ENCODE assay signal across 20 cellular contexts in the genomic region with DNA sequence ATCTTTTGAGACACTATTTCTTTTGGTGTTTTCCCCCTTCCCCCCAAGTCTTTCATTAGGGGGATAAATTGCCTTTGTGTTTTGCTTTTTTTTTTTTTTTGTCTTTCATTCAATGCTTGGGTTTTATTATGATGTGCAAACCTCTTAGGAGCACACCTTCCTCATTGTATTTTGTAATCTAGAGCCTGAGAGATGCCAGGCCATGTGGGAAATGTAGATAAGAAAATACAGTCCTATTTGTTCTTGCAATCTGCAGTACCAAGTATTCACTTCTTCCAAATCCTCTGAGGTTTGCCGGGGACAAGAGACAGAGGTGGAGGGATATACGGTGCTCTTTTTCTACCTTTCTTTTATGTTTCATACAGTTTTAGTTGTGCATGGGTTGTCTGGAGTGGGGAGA.
"Had no signal": no experiment of that assay in that cellular context is flagged by ENCODE, and none has a peak within 500 bp of the region (broad histone marks: within the 10 kb centered on the region; RNA-seq: fewer than 3 reads in every experiment).

No MANE protein-coding gene starts in this region.

- DNase-seq: hypothalamus; immature natural killer cell; kidney; left colon; left lung; mesendoderm; mucosa of descending colon; naive thymus-derived CD4-positive, alpha-beta T cell; ovary; right lobe of liver; stimulated activated CD4-positive, alpha-beta T cell treated with anti-CD3 and anti-CD28 coated beads, Interleukin-12 subunit alpha, Interleukin-12 subunit beta, amount 100 ng/mL, for 4 hours; stimulated activated CD4-positive, alpha-beta T cell treated with anti-CD3 and anti-CD28 coated beads, Interleukin-15, amount 100 ng/mL, for 24 hours; stimulated activated CD4-positive, alpha-beta T cell treated with anti-CD3 and anti-CD28 coated beads, Interleukin-2, amount 100 ng/mL, for 24 hours; stimulated activated CD4-positive, alpha-beta T cell treated with anti-CD3 and anti-CD28 coated beads, Interleukin-4, amount 100 ng/mL, for 1 hour; stimulated activated naive CD4-positive, alpha-beta T cell; tibial artery; trophoblast cell; upper lobe of right lung had no signal

- ATAC-seq: left colon; left lung; mucosa of descending colon; naive thymus-derived CD4-positive, alpha-beta T cell; natural killer cell treated with Interleukin-12 subunit alpha and Interleukin-12 subunit beta and Interleukin-15 and Interleukin-18, amount 100 ng/mL, for 72 hours; right lobe of liver; stimulated activated effector memory CD8-positive, alpha-beta T cell treated with anti-CD3 and anti-CD28 coated beads, Interleukin-12 subunit alpha, Interleukin-12 subunit beta, amount 100 ng/mL, for 72 hours; upper lobe of right lung had no signal
